In the genomic region with DNA sequence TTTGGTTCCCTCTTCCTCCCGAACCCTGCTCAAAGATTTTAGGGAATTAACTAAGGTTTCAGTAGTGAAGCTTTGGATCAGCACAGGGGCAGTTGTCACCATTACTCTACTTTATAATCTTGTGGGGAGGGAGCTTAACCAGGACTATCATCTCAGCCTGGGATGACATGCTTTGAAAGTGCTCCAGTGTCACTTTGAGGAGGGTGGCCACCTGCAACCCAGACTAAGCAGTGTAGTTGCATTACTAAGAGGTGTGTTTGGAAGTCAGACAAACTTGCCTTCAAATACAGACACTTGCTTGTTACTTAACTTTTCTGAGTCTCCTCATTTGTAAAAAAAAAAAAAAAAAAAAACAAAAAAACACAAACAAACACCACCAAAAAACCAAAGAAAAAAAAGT, we compare ENCODE assay signal across 22 cellular contexts.
A peak's percentile ranks its signal among the peaks of the same experiment; 100 is the strongest.
DNase-seq lines count a peak whose midpoint lies in the region; ATAC-seq and TF ChIP-seq lines count a peak whose summit lies in the region.
"Had no signal": no experiment of that assay in that cellular context is flagged by ENCODE, and none has a peak within 500 bp of the region (broad histone marks: within the 10 kb centered on the region; RNA-seq: fewer than 3 reads in every experiment).

No MANE protein-coding gene starts in this region.

- H3K27me3 ChIP-seq in subcutaneous abdominal adipose tissue (ENCODE audit: control insufficient read depth in 5 of 5, insufficient read depth in 4 of 5, low read length in 5 of 5): no peaks in the 10 kb centered on the region
- H3K27me3 ChIP-seq: body of pancreas, testis had no signal

- no peaks in the 10 kb centered on the region for H3K36me3 ChIP-seq in subcutaneous abdominal adipose tissue (ENCODE audit: control insufficient read depth in 5 of 5, insufficient read depth in 5 of 5, low read length in 5 of 5)

- no peak overlapping the region for H3K4me3 Mint-ChIP-seq in activated naive CD8-positive, alpha-beta T cell
- H3K4me3 Mint-ChIP-seq in activated naive CD8-positive, alpha-beta T cell treated with anti-CD3 and anti-CD28 coated beads for 36 hours: no peak overlapping the region
- H3K4me3 Mint-ChIP-seq in immature natural killer cell: peak overlapping the region in 3 of 5 donors; percentile 17 to 88 (median 23)
- H3K4me3 Mint-ChIP-seq: activated naive CD4-positive, alpha-beta T cell treated with anti-CD3 and anti-CD28 coated beads for 36 hours had no signal

- no peaks in the 10 kb centered on the region for H3K27me3 Mint-ChIP-seq in activated naive CD8-positive, alpha-beta T cell
- no peaks in the 10 kb centered on the region for H3K27me3 Mint-ChIP-seq in activated naive CD8-positive, alpha-beta T cell treated with anti-CD3 and anti-CD28 coated beads for 36 hours
- H3K27me3 Mint-ChIP-seq in immature natural killer cell (ENCODE audit: low read depth in 3 of 3): peaks cover 0 to 4% (median 0%) of the 10 kb centered on the region in 3 donors

- H3K36me3 Mint-ChIP-seq in activated naive CD8-positive, alpha-beta T cell: no peaks in the 10 kb centered on the region
- peaks cover 1% of the 10 kb centered on the region for H3K36me3 Mint-ChIP-seq in activated naive CD8-positive, alpha-beta T cell treated with anti-CD3 and anti-CD28 coated beads for 36 hours
- H3K36me3 Mint-ChIP-seq in immature natural killer cell: peaks cover 0 to 3% (median 0%) of the 10 kb centered on the region in 3 donors

- H3K4me1 ChIP-seq in subcutaneous abdominal adipose tissue (ENCODE audit: control insufficient read depth in 5 of 5, insufficient read depth in 5 of 5, low read length in 5 of 5): peaks cover 4 to 29% (median 25%) of the 10 kb centered on the region in 5 donors

- H3K27ac ChIP-seq in VCaP (peak overlapping the region; percentile 91), subcutaneous abdominal adipose tissue (ENCODE audit: low read depth, low read length) (peak overlapping the region; percentile 13)
- H3K27ac ChIP-seq: body of pancreas, psoas muscle, testis had no signal

- H3K27ac Mint-ChIP-seq in activated naive CD8-positive, alpha-beta T cell: peak overlapping the region; percentile 29
- H3K27ac Mint-ChIP-seq in activated naive CD8-positive, alpha-beta T cell treated with anti-CD3 and anti-CD28 coated beads for 36 hours: no peak overlapping the region
- H3K27ac Mint-ChIP-seq in immature natural killer cell: peak overlapping the region in 3 of 6 donors; percentile 88 to 91 (median 91)
- H3K27ac Mint-ChIP-seq: activated naive CD4-positive, alpha-beta T cell treated with anti-CD3 and anti-CD28 coated beads for 36 hours had no signal

- no peak overlapping the region for H3K4me3 ChIP-seq in subcutaneous abdominal adipose tissue (ENCODE audit: low read depth in 1 of 5, low read length in 5 of 5)
- H3K4me3 ChIP-seq: body of pancreas, psoas muscle, testis had no signal

- H3K9ac ChIP-seq in subcutaneous abdominal adipose tissue (ENCODE audit: low read length in 5 of 5): no peak overlapping the region

- TF ChIP-seq CTCF in VCaP (conservative IDR thresholded peaks at IDR 0.05): no peak

- DNase-seq in activated naive CD8-positive, alpha-beta T cell treated with anti-CD3 and anti-CD28 coated beads for 36 hours: no peak
- no peak for DNase-seq in immature natural killer cell
- no peak for DNase-seq in AG08396 (ENCODE audit: low spot score)
- DNase-seq: ACHN; activated CD4-positive, alpha-beta T cell treated with anti-CD3 and anti-CD28 coated beads, Interleukin-2, amount 50 U/mL, for 48 hours; activated naive CD4-positive, alpha-beta T cell treated with anti-CD3 and anti-CD28 coated beads for 36 hours; foreskin melanocyte; KG1; mesendoderm; NCI-H1092; NCI-H524; SIG-M5; stimulated activated CD8-positive, alpha-beta memory T cell treated with anti-CD3 and anti-CD28 coated beads, Interleukin-4, amount 100 ng/mL, for 48 hours; T-helper 1 cell had no signal

- H3K9me3 ChIP-seq in subcutaneous abdominal adipose tissue (ENCODE audit: control insufficient read depth in 5 of 5, low read length in 5 of 5): no peaks in the 10 kb centered on the region
- H3K9me3 ChIP-seq: body of pancreas, psoas muscle, testis had no signal

- H3K4me1 Mint-ChIP-seq in activated naive CD8-positive, alpha-beta T cell (ENCODE audit: low read depth): peaks cover 39% of the 10 kb centered on the region
- H3K4me1 Mint-ChIP-seq in activated naive CD8-positive, alpha-beta T cell treated with anti-CD3 and anti-CD28 coated beads for 36 hours: peaks cover 29% of the 10 kb centered on the region
- H3K4me1 Mint-ChIP-seq in immature natural killer cell: peaks cover 46 to 49% of the 10 kb centered on the region in 2 donors

- no peak for ATAC-seq in GM18498 (IDR thresholded peaks at IDR 0.05; ENCODE audit: unreplicated experiment)
- ATAC-seq in HG03139 (IDR thresholded peaks at IDR 0.05; ENCODE audit: unreplicated experiment): no peak

- no peaks in the 10 kb centered on the region for H3K9me3 Mint-ChIP-seq in activated naive CD8-positive, alpha-beta T cell (ENCODE audit: low read depth)
- H3K9me3 Mint-ChIP-seq in activated naive CD8-positive, alpha-beta T cell treated with anti-CD3 and anti-CD28 coated beads for 36 hours: no peaks in the 10 kb centered on the region
- H3K9me3 Mint-ChIP-seq in immature natural killer cell: no peaks in the 10 kb centered on the region
- H3K9me3 Mint-ChIP-seq: activated naive CD4-positive, alpha-beta T cell treated with anti-CD3 and anti-CD28 coated beads for 36 hours had no signal

Comparison
In these comparisons a context has a peak if more than half of its experiments do, and no peak if none do; other contexts are left out.
1. H3K4me3 Mint-ChIP-seq: peak in immature natural killer cell (3 of 5); none in activated naive CD8-positive, alpha-beta T cell (single experiment) and activated naive CD8-positive, alpha-beta T cell treated with anti-CD3 and anti-CD28 coated beads for 36 hours (single experiment).